1 cellular context compared by ENCODE assay signal in the genomic region with DNA sequence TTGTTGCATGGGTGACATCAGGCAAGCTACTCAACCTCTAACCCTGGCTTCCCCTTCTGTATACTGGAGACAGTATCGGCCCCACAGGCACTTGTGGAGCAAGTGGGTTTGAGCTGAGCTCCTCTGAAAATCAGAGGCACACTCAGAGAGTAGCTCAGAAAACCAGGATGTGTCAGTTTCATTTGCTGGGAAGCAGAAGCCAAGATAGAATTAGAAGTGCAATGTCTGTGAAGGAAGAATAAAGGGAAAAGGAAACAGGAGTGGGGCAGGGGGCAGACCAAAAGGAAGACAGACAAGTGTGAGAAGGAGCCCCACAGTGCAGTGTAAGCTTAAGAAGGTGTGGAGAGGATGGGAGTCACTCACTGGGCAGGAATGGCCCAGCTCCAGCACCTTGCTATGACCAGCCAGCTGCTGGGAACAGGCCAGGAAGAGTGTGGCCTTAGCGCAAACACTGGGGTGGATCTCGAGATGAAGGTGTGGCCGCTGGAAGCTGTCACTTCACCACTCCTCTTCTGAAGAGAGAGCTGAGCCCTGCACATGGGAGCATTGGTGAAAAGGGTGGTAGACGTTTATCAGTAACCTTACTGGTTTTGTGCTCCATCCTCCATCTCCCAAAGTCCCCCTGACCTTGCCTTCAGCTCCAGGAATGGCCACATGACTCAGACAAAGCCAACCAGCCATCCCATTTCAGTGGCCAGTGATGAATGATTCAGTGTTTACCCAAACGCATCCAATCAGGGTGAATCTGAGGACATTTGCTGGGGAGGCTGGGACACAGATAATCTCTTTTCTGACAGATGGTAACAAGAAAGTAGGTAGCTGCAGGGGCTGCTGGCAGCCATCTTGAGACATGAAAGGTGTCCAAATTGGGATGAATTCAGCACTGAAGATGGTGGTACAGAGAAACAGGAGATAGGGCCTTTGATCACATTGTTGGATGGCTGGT.
TF ChIP-seq lines count a peak whose summit lies in the region.

No MANE protein-coding gene starts in this region.

TF ChIP-seq in GM23338, 12 proteins besides CTCF, POLR2A, EP300 and RAD21 (continued from another document):
- TF ChIP-seq, protein P1, sequence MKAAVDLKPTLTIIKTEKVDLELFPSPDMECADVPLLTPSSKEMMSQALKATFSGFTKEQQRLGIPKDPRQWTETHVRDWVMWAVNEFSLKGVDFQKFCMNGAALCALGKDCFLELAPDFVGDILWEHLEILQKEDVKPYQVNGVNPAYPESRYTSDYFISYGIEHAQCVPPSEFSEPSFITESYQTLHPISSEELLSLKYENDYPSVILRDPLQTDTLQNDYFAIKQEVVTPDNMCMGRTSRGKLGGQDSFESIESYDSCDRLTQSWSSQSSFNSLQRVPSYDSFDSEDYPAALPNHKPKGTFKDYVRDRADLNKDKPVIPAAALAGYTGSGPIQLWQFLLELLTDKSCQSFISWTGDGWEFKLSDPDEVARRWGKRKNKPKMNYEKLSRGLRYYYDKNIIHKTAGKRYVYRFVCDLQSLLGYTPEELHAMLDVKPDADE (IDR thresholded peaks at IDR 0.05), result no peak
- TF ChIP-seq, protein P2, sequence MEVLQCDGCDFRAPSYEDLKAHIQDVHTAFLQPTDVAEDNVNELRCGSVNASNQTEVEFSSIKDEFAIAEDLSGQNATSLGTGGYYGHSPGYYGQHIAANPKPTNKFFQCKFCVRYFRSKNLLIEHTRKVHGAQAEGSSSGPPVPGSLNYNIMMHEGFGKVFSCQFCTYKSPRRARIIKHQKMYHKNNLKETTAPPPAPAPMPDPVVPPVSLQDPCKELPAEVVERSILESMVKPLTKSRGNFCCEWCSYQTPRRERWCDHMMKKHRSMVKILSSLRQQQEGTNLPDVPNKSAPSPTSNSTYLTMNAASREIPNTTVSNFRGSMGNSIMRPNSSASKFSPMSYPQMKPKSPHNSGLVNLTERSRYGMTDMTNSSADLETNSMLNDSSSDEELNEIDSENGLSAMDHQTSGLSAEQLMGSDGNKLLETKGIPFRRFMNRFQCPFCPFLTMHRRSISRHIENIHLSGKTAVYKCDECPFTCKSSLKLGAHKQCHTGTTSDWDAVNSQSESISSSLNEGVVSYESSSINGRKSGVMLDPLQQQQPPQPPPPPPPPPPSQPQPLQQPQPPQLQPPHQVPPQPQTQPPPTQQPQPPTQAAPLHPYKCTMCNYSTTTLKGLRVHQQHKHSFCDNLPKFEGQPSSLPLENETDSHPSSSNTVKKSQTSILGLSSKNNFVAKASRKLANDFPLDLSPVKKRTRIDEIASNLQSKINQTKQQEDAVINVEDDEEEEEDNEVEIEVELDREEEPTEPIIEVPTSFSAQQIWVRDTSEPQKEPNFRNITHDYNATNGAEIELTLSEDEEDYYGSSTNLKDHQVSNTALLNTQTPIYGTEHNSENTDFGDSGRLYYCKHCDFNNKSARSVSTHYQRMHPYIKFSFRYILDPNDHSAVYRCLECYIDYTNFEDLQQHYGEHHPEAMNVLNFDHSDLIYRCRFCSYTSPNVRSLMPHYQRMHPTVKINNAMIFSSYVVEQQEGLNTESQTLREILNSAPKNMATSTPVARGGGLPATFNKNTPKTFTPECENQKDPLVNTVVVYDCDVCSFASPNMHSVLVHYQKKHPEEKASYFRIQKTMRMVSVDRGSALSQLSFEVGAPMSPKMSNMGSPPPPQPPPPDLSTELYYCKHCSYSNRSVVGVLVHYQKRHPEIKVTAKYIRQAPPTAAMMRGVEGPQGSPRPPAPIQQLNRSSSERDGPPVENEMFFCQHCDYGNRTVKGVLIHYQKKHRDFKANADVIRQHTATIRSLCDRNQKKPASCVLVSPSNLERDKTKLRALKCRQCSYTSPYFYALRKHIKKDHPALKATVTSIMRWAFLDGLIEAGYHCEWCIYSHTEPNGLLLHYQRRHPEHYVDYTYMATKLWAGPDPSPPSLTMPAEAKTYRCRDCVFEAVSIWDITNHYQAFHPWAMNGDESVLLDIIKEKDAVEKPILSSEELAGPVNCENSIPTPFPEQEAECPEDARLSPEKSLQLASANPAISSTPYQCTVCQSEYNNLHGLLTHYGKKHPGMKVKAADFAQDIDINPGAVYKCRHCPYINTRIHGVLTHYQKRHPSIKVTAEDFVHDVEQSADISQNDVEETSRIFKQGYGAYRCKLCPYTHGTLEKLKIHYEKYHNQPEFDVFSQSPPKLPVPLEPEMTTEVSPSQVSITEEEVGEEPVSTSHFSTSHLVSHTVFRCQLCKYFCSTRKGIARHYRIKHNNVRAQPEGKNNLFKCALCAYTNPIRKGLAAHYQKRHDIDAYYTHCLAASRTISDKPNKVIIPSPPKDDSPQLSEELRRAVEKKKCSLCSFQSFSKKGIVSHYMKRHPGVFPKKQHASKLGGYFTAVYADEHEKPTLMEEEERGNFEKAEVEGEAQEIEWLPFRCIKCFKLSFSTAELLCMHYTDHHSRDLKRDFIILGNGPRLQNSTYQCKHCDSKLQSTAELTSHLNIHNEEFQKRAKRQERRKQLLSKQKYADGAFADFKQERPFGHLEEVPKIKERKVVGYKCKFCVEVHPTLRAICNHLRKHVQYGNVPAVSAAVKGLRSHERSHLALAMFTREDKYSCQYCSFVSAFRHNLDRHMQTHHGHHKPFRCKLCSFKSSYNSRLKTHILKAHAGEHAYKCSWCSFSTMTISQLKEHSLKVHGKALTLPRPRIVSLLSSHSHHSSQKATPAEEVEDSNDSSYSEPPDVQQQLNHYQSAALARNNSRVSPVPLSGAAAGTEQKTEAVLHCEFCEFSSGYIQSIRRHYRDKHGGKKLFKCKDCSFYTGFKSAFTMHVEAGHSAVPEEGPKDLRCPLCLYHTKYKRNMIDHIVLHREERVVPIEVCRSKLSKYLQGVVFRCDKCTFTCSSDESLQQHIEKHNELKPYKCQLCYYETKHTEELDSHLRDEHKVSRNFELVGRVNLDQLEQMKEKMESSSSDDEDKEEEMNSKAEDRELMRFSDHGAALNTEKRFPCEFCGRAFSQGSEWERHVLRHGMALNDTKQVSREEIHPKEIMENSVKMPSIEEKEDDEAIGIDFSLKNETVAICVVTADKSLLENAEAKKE (CRISPR knock-in tag; IDR thresholded peaks at IDR 0.05), result no peak
- no peak for TF ChIP-seq STAT1 (IDR thresholded peaks at IDR 0.05; ENCODE audit: unreplicated experiment)
